Comparison of ENCODE assay signal across 8 cellular contexts in the genomic region with DNA sequence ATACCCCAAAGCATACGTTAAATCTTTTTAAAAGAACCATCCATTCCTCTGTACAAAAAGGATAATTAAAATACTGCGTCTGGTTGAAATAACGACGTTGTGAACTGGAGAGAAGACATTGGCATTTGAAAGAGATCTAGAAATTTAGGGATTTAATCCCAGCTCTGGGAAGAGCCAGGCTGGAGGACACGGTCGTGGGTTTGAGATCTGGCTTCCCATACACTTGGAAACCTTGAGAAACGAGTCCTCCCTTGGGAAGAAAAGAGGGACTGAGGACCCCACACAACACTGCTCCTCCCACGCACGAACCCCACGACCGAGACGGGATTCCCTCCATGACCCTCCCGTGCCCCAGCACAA. TPM values are rescaled to one million over a fixed set of nuclear protein-coding genes. Genes with fewer than 3 reads are reported as not detected.
DNase-seq lines count a peak whose midpoint lies in the region; ATAC-seq and TF ChIP-seq lines count a peak whose summit lies in the region.

No MANE protein-coding gene starts in this region.

- H3K27me3 Mint-ChIP-seq in CD4-positive, CD25-positive, alpha-beta regulatory T cell, result no peaks in the 10 kb centered on the region
- peaks cover 2% of the 10 kb centered on the region for H3K27me3 Mint-ChIP-seq in endodermal cell (ENCODE audit: insufficient read depth)
- H3K27me3 Mint-ChIP-seq in neural progenitor cell (ENCODE audit: insufficient read depth, low read depth), result peaks cover 4% of the 10 kb centered on the region

- no peak for ATAC-seq in CD4-positive, CD25-positive, alpha-beta regulatory T cell (ENCODE audit: low read depth in 2 of 2)
- ATAC-seq in HG03139 (IDR thresholded peaks at IDR 0.05; ENCODE audit: unreplicated experiment), result no peak

- peaks cover 10 to 37% (median 25%) of the 10 kb centered on the region in 4 donors for H3K4me1 Mint-ChIP-seq in CD4-positive, CD25-positive, alpha-beta regulatory T cell
- H3K4me1 Mint-ChIP-seq in endodermal cell (peaks cover 8% of the 10 kb centered on the region), neural progenitor cell (peaks cover 22% of the 10 kb centered on the region)

- peak overlapping the region; percentile 92 for H3K4me2 ChIP-seq in neural progenitor cell

- no peak for DNase-seq in CD4-positive, CD25-positive, alpha-beta regulatory T cell
- DNase-seq in NCI-H69 (lab: John Stamatoyannopoulos, UW), result peak; percentile 51
- no peak for DNase-seq in endodermal cell
- no peak for DNase-seq in neural progenitor cell (ENCODE audit: low spot score)
- DNase-seq in stimulated activated CD4-positive, alpha-beta T cell treated with anti-CD3 and anti-CD28 coated beads, Interleukin-2, amount 100 ng/mL, for 48 hours, result no peak
- no peak for DNase-seq in cortex of kidney (lab: John Stamatoyannopoulos, UW)
- no peak for DNase-seq in dermis blood vessel endothelial cell

- no peaks in the 10 kb centered on the region for H3K36me3 ChIP-seq in CD4-positive, CD25-positive, alpha-beta regulatory T cell (ENCODE audit: control insufficient read depth, insufficient read depth, low read length)
- H3K36me3 ChIP-seq in endodermal cell (ENCODE audit: control insufficient read depth, insufficient read depth, low read length) (no peaks in the 10 kb centered on the region), neural progenitor cell (no peaks in the 10 kb centered on the region)

- peak overlapping the region; percentile 84 for H2AFZ ChIP-seq in neural progenitor cell (replicated peaks)

- H3K36me3 Mint-ChIP-seq in CD4-positive, CD25-positive, alpha-beta regulatory T cell, result no peaks in the 10 kb centered on the region
- H3K36me3 Mint-ChIP-seq in endodermal cell (ENCODE audit: low read depth) (no peaks in the 10 kb centered on the region), neural progenitor cell (peaks cover 22% of the 10 kb centered on the region)

- H3K4me3 ChIP-seq in CD4-positive, CD25-positive, alpha-beta regulatory T cell (ENCODE audit: low read depth, low read length), result peak overlapping the region; percentile 82
- peak overlapping the region; percentile 95 for H3K4me3 ChIP-seq in endodermal cell (ENCODE audit: low read length)
- H3K4me3 ChIP-seq in neural progenitor cell, result peak overlapping the region; percentile 78

- H3K4me3 Mint-ChIP-seq in CD4-positive, CD25-positive, alpha-beta regulatory T cell, result peak overlapping the region; percentile 93 to 99 (median 97)
- H3K4me3 Mint-ChIP-seq in endodermal cell (peak overlapping the region; percentile 86), neural progenitor cell (peak overlapping the region; percentile 88)

- H3K9me3 ChIP-seq in CD4-positive, CD25-positive, alpha-beta regulatory T cell (ENCODE audit: control insufficient read depth in 2 of 2, low read length in 2 of 2), result no peaks in the 10 kb centered on the region
- H3K9me3 ChIP-seq in endodermal cell (ENCODE audit: control insufficient read depth, low read length) (no peaks in the 10 kb centered on the region), neural progenitor cell (ENCODE audit: low read depth) (no peaks in the 10 kb centered on the region)

- peak overlapping the region; percentile 61 to 97 (median 97) for H3K27ac Mint-ChIP-seq in CD4-positive, CD25-positive, alpha-beta regulatory T cell
- peak overlapping the region; percentile 76 for H3K27ac Mint-ChIP-seq in endodermal cell
- peak overlapping the region; percentile 90 for H3K27ac Mint-ChIP-seq in neural progenitor cell

- H3K4me1 ChIP-seq in CD4-positive, CD25-positive, alpha-beta regulatory T cell (ENCODE audit: control insufficient read depth, insufficient read depth, low read length, poor library complexity, severe bottlenecking), result peaks cover 23% of the 10 kb centered on the region
- H3K4me1 ChIP-seq in endodermal cell (ENCODE audit: control insufficient read depth, insufficient read depth, low read length) (no peaks in the 10 kb centered on the region), neural progenitor cell (peaks cover 7% of the 10 kb centered on the region)

- TF ChIP-seq CTCF in endodermal cell (conservative IDR thresholded peaks at IDR 0.05) (no peak), neural progenitor cell (IDR thresholded peaks at IDR 0.05) (no peak)

- H3K9ac ChIP-seq in endodermal cell (ENCODE audit: extremely low read depth, low read length, poor library complexity, severe bottlenecking), result peak overlapping the region; percentile 88
- H3K9ac ChIP-seq in neural progenitor cell, result peak overlapping the region; percentile 84

- H3K79me2 ChIP-seq in neural progenitor cell (ENCODE audit: low read depth), result peaks cover 44% of the 10 kb centered on the region

- H3F3A ChIP-seq in neural progenitor cell (ENCODE audit: low read depth), result peaks cover 9% of the 10 kb centered on the region

- H3K27ac ChIP-seq in CD4-positive, CD25-positive, alpha-beta regulatory T cell (ENCODE audit: insufficient read depth, low read length, poor library complexity, severe bottlenecking), result peak overlapping the region; percentile 60
- H3K27ac ChIP-seq in endodermal cell (ENCODE audit: low read depth, low read length), result peak overlapping the region; percentile 92
- H3K27ac ChIP-seq in neural progenitor cell, result peak overlapping the region; percentile 68

- H4K20me1 ChIP-seq in neural progenitor cell (ENCODE audit: low read depth), result no peaks in the 10 kb centered on the region

- H3K27me3 ChIP-seq in CD4-positive, CD25-positive, alpha-beta regulatory T cell (ENCODE audit: control insufficient read depth, insufficient read depth, low read length), result no peaks in the 10 kb centered on the region
- H3K27me3 ChIP-seq in endodermal cell (ENCODE audit: control insufficient read depth, insufficient read depth, low read length, poor library complexity, severe bottlenecking) (no peaks in the 10 kb centered on the region), neural progenitor cell (no peaks in the 10 kb centered on the region)

- 0 to 4% methylated on average over 3 to 13 of the region's 13 CpGs for WGBS in endodermal cell (ENCODE audit: insufficient coverage in 1 of 2, insufficient read length in 1 of 2), 2 experiments

- peaks cover 0 to 5% (median 0%) of the 10 kb centered on the region in 7 donors for H3K9me3 Mint-ChIP-seq in CD4-positive, CD25-positive, alpha-beta regulatory T cell
- no peaks in the 10 kb centered on the region for H3K9me3 Mint-ChIP-seq in endodermal cell
- H3K9me3 Mint-ChIP-seq in neural progenitor cell, result peaks cover 38% of the 10 kb centered on the region

RNA-seq across cellular contexts. Expression of a gene that starts 0.6 kb away (rescaled TPM):
- total RNA-seq in CD4-positive, CD25-positive, alpha-beta regulatory T cell, result 1.9 TPM
- 1 to 10 TPM; 1.4 to 4.0 (median 3.1) TPM for polyA plus RNA-seq in CD4-positive, CD25-positive, alpha-beta regulatory T cell
- total RNA-seq in endodermal cell (1 to 10 TPM; 5.3 to 7.4 TPM), neural progenitor cell (ENCODE audit: low replicate concordance) (10.9 and 14.6 TPM in 2 replicates), dermis blood vessel endothelial cell (3.5 and 5.8 TPM in 2 replicates)
- polyA plus RNA-seq in endodermal cell (2013, experiment 1 of 2), result 4.6 TPM
- 5.2 TPM for polyA plus RNA-seq in endodermal cell (2013, experiment 2 of 2)

RNA-seq across cellular contexts. Expression of a gene that starts 43.2 kb away (rescaled TPM):
- 3.9 TPM for total RNA-seq in CD4-positive, CD25-positive, alpha-beta regulatory T cell
- 1 to 10 TPM in 3 of 4 donors, under 1 TPM in 1; 0.43 to 2.2 (median 1.9) TPM for polyA plus RNA-seq in CD4-positive, CD25-positive, alpha-beta regulatory T cell
- total RNA-seq in endodermal cell (10 to 100 TPM; 14.3 to 18.6 TPM), neural progenitor cell (ENCODE audit: low replicate concordance) (15.8 and 18.9 TPM in 2 replicates), dermis blood vessel endothelial cell (6.2 and 9.5 TPM in 2 replicates)
- 6.6 TPM for polyA plus RNA-seq in endodermal cell (2013, experiment 1 of 2)
- polyA plus RNA-seq in endodermal cell (2013, experiment 2 of 2), result 7.2 TPM
